In genomic region chr3:81868597-81868996, GRCh38 we compare ENCODE assay signal across 19 cellular contexts.
"Had no signal": no experiment of that assay in that cellular context is flagged by ENCODE, and none has a peak within 500 bp of the region (broad histone marks: within the 10 kb centered on the region; RNA-seq: fewer than 3 reads in every experiment).

No MANE protein-coding gene starts in this region.

- DNase-seq: KBM-7, NCI-H1092, NCI-H1105 treated with DMSO at 0.1 percent for 48 hours, NCI-H1417 treated with DMSO at 0.1 percent for 48 hours, NCI-H146, NCI-H1694 treated with DMSO at 0.1 percent for 48 hours, NCI-H1930, NCI-H2081, NCI-H2107, NCI-H2227 treated with DMSO at 0.1 percent for 48 hours, NCI-H524, NCI-H526 treated with DMSO at 0.1 percent for 48 hours, NCI-H748 treated with DMSO at 0.1 percent for 48 hours, Right ventricle myocardium superior, RPMI8226, SIG-M5 had no signal

- H3K36me3 ChIP-seq: SJSA1 had no signal

- H3K4me1 ChIP-seq: SJSA1 had no signal

- FAIRE-seq: RCC 7860 had no signal

- H3K4me3 ChIP-seq: SJSA1, SK-N-MC had no signal

- H3K27ac ChIP-seq: SJSA1, SK-N-MC had no signal

- H3K9me3 ChIP-seq: SJSA1 had no signal
